17 cellular contexts compared by ENCODE assay signal in the genomic region with DNA sequence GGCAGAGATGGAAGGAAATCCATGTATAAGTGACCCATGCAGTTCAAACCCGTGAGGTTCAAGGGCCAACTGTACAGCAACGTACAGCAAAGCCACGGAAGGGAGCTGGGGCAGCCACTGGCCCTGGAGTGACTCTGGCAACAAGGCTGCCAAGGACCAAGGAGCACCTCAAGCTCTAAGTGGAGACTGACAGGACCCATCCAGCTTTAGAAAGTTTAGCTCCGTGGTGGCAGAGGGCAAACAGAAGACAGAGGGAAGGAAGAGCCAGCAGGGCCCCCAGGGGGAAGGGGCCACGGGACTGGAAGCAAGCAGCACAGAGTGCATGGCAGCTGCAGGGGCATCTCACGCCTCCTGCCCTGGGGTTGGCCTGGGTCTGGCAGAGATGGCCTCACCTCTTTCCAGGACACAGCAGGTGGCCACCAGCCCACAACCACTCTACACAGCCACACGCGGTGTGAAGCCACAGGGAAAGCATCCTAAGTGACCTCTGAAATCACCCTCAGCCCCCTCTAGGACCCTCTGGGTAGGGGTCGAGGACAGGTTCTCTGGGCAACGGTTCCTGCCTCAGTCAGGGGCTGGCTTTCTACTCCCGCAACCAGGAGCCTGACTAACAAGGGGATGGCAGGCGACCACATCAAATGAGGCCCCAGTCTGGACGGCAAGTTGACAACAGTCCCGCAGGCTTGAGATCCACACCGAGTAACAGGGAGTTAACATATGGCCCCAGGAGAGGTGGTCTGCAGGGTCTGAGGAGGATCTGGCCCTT. TPM values are rescaled to one million over a fixed set of nuclear protein-coding genes. Genes with fewer than 3 reads are reported as not detected.
DNase-seq lines count a peak whose midpoint lies in the region; FAIRE-seq and TF ChIP-seq lines count a peak whose summit lies in the region.
"Had no signal": no experiment of that assay in that cellular context is flagged by ENCODE, and none has a peak within 500 bp of the region (broad histone marks: within the 10 kb centered on the region; RNA-seq: fewer than 3 reads in every experiment).

No MANE protein-coding gene starts in this region.

- H3K4me3 Mint-ChIP-seq in CD4-positive, alpha-beta memory T cell, result peak overlapping the region in 4 of 8 donors; percentile 10 to 65 (median 54)

- H3K27ac ChIP-seq in CD4-positive, alpha-beta memory T cell (ENCODE audit: low read depth, low read length), result no peak overlapping the region
- H3K27ac ChIP-seq in HEK293 (ENCODE audit: extremely low read depth, low read depth, low read length), result no peak overlapping the region
- no peak overlapping the region for H3K27ac ChIP-seq in endothelial cell of umbilical vein (ENCODE audit: insufficient read depth, low read depth, low read length)
- H3K27ac ChIP-seq: GM23248, vagina had no signal

- H2AFZ ChIP-seq in endothelial cell of umbilical vein (ENCODE audit: low read depth, low read length), result no peak overlapping the region
- H2AFZ ChIP-seq: GM23248 had no signal

- DNase-seq in CD4-positive, alpha-beta memory T cell, result no peak
- DNase-seq in endothelial cell of umbilical vein (ENCODE audit: low read depth, low spot score), result no peak
- peak; percentile 58 for DNase-seq in posterior vena cava (ENCODE audit: low spot score)
- no peak for DNase-seq in NCI-H2227 (lab: John Stamatoyannopoulos, UW; ENCODE audit: unreplicated experiment)
- DNase-seq in NCI-H2107 treated with DMSO at 0.1 percent for 48 hours (lab: John Stamatoyannopoulos, UW; ENCODE audit: unreplicated experiment), result no peak
- DNase-seq in activated T-cell treated with anti-CD3 and anti-CD28 coated beads for 4 hours, result no peak
- DNase-seq: activated CD4-positive, alpha-beta T cell treated with anti-CD3 and anti-CD28 coated beads for 4 hours; activated T-cell treated with anti-CD3 and anti-CD28 coated beads, Interleukin-2, amount 50 U/mL, for 48 hours; amygdala; DMS53; GM23248; hypothalamus; NCI-H2171; stimulated activated naive CD8-positive, alpha-beta T cell treated with anti-CD3 and anti-CD28 coated beads, Interleukin-15, Interleukin-2, amounts not matched to agents 100 U/mL and 50 U/mL, for 24 hours had no signal

- H3K79me2 ChIP-seq in endothelial cell of umbilical vein (ENCODE audit: control insufficient read depth, insufficient read depth, low read length), result peaks cover 79% of the 10 kb centered on the region

- no peaks in the 10 kb centered on the region for H3K9me3 ChIP-seq in CD4-positive, alpha-beta memory T cell (ENCODE audit: control insufficient read depth in 1 of 2, low read length in 2 of 2)
- H3K9me3 ChIP-seq in HEK293 (ENCODE audit: control insufficient read depth, insufficient read depth, low read depth, low read length), result no peaks in the 10 kb centered on the region
- H3K9me3 ChIP-seq in endothelial cell of umbilical vein (replicated peaks; ENCODE audit: control insufficient read depth, insufficient read depth, low read length), result no peaks in the 10 kb centered on the region
- H3K9me3 ChIP-seq: vagina had no signal

- H3K9me1 ChIP-seq in endothelial cell of umbilical vein (replicated peaks; ENCODE audit: control insufficient read depth, extremely low read depth, insufficient read depth, low read length), result no peaks in the 10 kb centered on the region

- dilution Hi-C loops in endothelial cell of umbilical vein (cut with MboI; ENCODE audit: extremely low pct_ligation_motif_present, low sequenced_read_pairs), result no loop called here

- no peaks in the 10 kb centered on the region for H4K20me1 ChIP-seq in endothelial cell of umbilical vein (replicated peaks; ENCODE audit: control insufficient read depth, extremely low read depth, insufficient read depth, low read length)

- no peak overlapping the region for H3K4me3 ChIP-seq in CD4-positive, alpha-beta memory T cell (ENCODE audit: low read length in 2 of 2)
- H3K4me3 ChIP-seq in HEK293 (ENCODE audit: low read depth, low read length) (no peak overlapping the region), endothelial cell of umbilical vein (replicated peaks in 1 of 3; ENCODE audit: insufficient read depth in 1 of 3, low read depth in 1 of 3, low read length in 3 of 3) (no peak overlapping the region)
- H3K4me3 ChIP-seq: GM23248 had no signal

- no peaks in the 10 kb centered on the region for H3K9me3 Mint-ChIP-seq in CD4-positive, alpha-beta memory T cell

- peaks cover 11 to 19% of the 10 kb centered on the region in 2 donors for H3K36me3 Mint-ChIP-seq in CD4-positive, alpha-beta memory T cell

- peak overlapping the region; percentile 88 for H3K4me2 ChIP-seq in endothelial cell of umbilical vein (ENCODE audit: insufficient read depth, low read length)

- peak overlapping the region in 4 of 7 donors; percentile 11 to 81 (median 68) for H3K27ac Mint-ChIP-seq in CD4-positive, alpha-beta memory T cell

- TF ChIP-seq CTCF in HEK293 (tag by site-specific recombination; IDR thresholded peaks at IDR 0.05) (no peak), endothelial cell of umbilical vein (IDR thresholded peaks at IDR 0.05; ENCODE audit: extremely low read depth in 1 of 2, insufficient read depth in 1 of 2, low read depth in 1 of 2, low read length in 2 of 2) (no peak)

- no peaks in the 10 kb centered on the region for H3K27me3 ChIP-seq in CD4-positive, alpha-beta memory T cell (ENCODE audit: insufficient read depth, low read length)
- H3K27me3 ChIP-seq in endothelial cell of umbilical vein (ENCODE audit: control insufficient read depth in 2 of 2, insufficient read depth in 2 of 2, low read length in 2 of 2), result no peaks in the 10 kb centered on the region
- H3K27me3 ChIP-seq: vagina had no signal

- no peak for TF ChIP-seq POLR2A in endothelial cell of umbilical vein (IDR thresholded peaks at IDR 0.05; ENCODE audit: low read depth, low read length)

- no TSS peak for BruUV-seq in endothelial cell of umbilical vein (replicated peaks; lab: Mats Ljungman, UMichigan)

- H3K4me1 Mint-ChIP-seq in CD4-positive, alpha-beta memory T cell, result peaks cover 46 to 76% (median 61%) of the 10 kb centered on the region in 4 donors

- peaks cover 43% of the 10 kb centered on the region for H3K4me1 ChIP-seq in CD4-positive, alpha-beta memory T cell (ENCODE audit: insufficient read depth, low read length)
- no peaks in the 10 kb centered on the region for H3K4me1 ChIP-seq in HEK293 (ENCODE audit: control insufficient read depth, insufficient read depth, low read length)
- H3K4me1 ChIP-seq in endothelial cell of umbilical vein (ENCODE audit: control insufficient read depth, extremely low read depth, insufficient read depth, low read length), result peaks cover 37% of the 10 kb centered on the region

- FAIRE-seq in endothelial cell of umbilical vein (lab: Jason Lieb, UNC), result no peak
- FAIRE-seq: colon had no signal

- CTCF ChIA-PET in CD4-positive, alpha-beta memory T cell (lab: Charles Lee; ENCODE audit: partially characterized antibody), result no interaction called here
- CTCF ChIA-PET in HEK293 (lab: Yijun Ruan, JAX) (no interaction called here), endothelial cell of umbilical vein (lab: Charles Lee) (interaction anchor here (1.0 kb wide), 1 partner anchor 31 kb away, joined by 4 read pairs; no protein-coding TSS in a partner anchor)

- no peaks in the 10 kb centered on the region for H3K36me3 ChIP-seq in CD4-positive, alpha-beta memory T cell (ENCODE audit: insufficient read depth, low read length)
- H3K36me3 ChIP-seq in HEK293 (ENCODE audit: control insufficient read depth in 2 of 2, insufficient read depth in 1 of 2, low read length in 2 of 2) (peaks cover 0 to 31% of the 10 kb centered on the region in 2 experiments; a peak in 2 of 3 replicates), endothelial cell of umbilical vein (ENCODE audit: control insufficient read depth in 2 of 2, extremely low read depth in 1 of 2, insufficient read depth in 2 of 2, low read length in 2 of 2) (no peaks in the 10 kb centered on the region)
- H3K36me3 ChIP-seq: vagina had no signal

- H3K9ac ChIP-seq in endothelial cell of umbilical vein (replicated peaks; ENCODE audit: extremely low read depth, insufficient read depth, low read length), result no peak overlapping the region
- H3K9ac ChIP-seq: GM23248 had no signal

- H3K27me3 Mint-ChIP-seq in CD4-positive, alpha-beta memory T cell, result no peaks in the 10 kb centered on the region

- POLR2A ChIA-PET in CD4-positive, alpha-beta memory T cell (lab: Charles Lee; ENCODE audit: partially characterized antibody), result no interaction called here
- POLR2A ChIA-PET in HEK293 (lab: Yijun Ruan, JAX) (no interaction called here), endothelial cell of umbilical vein (lab: Charles Lee) (no interaction called here)

- intact Hi-C loops in CD4-positive, alpha-beta memory T cell (cut with micrococcal nuclease), result no loop called here
- intact Hi-C loops in endothelial cell of umbilical vein (cut with micrococcal nuclease), result loop anchor here (5.0 to 10.0 kb wide), 2 partner anchors 46 to 146 kb away; partner anchors contain the start of gene PLPP2
- intact Hi-C loops in posterior vena cava (cut with DNase I), result no loop called here

TF ChIP-seq in endothelial cell of umbilical vein, 7 proteins besides CTCF, POLR2A, EP300 and RAD21 (continues in another document):
- no peak for TF ChIP-seq JUN (IDR thresholded peaks at IDR 0.05; ENCODE audit: borderline replicate concordance, insufficient read depth, insufficient read length, low read depth)

RNA-seq across cellular contexts. Expression of gene MIER2, which starts 3.8 kb away (rescaled TPM):
- 10 to 100 TPM; 17.5 to 18.2 TPM for total RNA-seq in CD4-positive, alpha-beta memory T cell
- polyA plus RNA-seq in CD4-positive, alpha-beta memory T cell, result 1 to 10 TPM; 1.1 to 7.8 TPM
- 41.7 and 44.9 TPM in 2 replicates for total RNA-seq in endothelial cell of umbilical vein
- 20.3 and 26.8 TPM in 2 replicates for polyA plus RNA-seq in endothelial cell of umbilical vein
- polyA plus RNA-seq in endothelial cell of umbilical vein (2011; cell fraction: cytosol; rRNA removed), result 17.4 and 20.3 TPM in 2 replicates
- polyA plus RNA-seq in endothelial cell of umbilical vein (2011; cell fraction: nucleus; rRNA removed), result 54.6 and 69.8 TPM in 2 replicates
- polyA plus RNA-seq in endothelial cell of umbilical vein (2012), result 44.8 and 55.7 TPM in 2 replicates
- polyA minus RNA-seq in endothelial cell of umbilical vein, result 70.1 and 74.1 TPM in 2 replicates
- 7.3 TPM for polyA minus RNA-seq in endothelial cell of umbilical vein (2011; cell fraction: cytosol; rRNA and poly(A)+ RNA removed)
- polyA minus RNA-seq in endothelial cell of umbilical vein (2011; cell fraction: nucleus; rRNA and poly(A)+ RNA removed), result 35.1 and 41.4 TPM in 2 replicates
- 10 to 100 TPM; 18.8 to 25.3 TPM for total RNA-seq in posterior vena cava

RNA-seq across cellular contexts. Expression of gene PLPP2, which starts 49.6 kb away (rescaled TPM):
- total RNA-seq in CD4-positive, alpha-beta memory T cell, result under 1 TPM; 0.44 to 0.70 TPM
- polyA plus RNA-seq in CD4-positive, alpha-beta memory T cell, result 1 to 10 TPM in 1 of 2 donors, not detected in 1; 1.3 TPM
- total RNA-seq in endothelial cell of umbilical vein (12.0 and 27.9 TPM in 2 replicates), posterior vena cava (1 to 10 TPM in 1 of 2 donors, under 1 TPM in 1; 0.83 to 4.5 TPM)
- polyA plus RNA-seq in endothelial cell of umbilical vein, result 34.3 and 36.3 TPM in 2 replicates
- 14.9 and 16.5 TPM in 2 replicates for polyA plus RNA-seq in endothelial cell of umbilical vein (2011; cell fraction: cytosol; rRNA removed)
- polyA plus RNA-seq in endothelial cell of umbilical vein (2011; cell fraction: nucleus; rRNA removed), result 14.2 and 15.9 TPM in 2 replicates
- 26.4 and 44.4 TPM in 2 replicates for polyA plus RNA-seq in endothelial cell of umbilical vein (2012)
- polyA minus RNA-seq in endothelial cell of umbilical vein, result 21.9 and 26.1 TPM in 2 replicates
- polyA minus RNA-seq in endothelial cell of umbilical vein (2011; cell fraction: cytosol; rRNA and poly(A)+ RNA removed), result 40.7 TPM
- polyA minus RNA-seq in endothelial cell of umbilical vein (2011; cell fraction: nucleus; rRNA and poly(A)+ RNA removed), result 2.3 and 5.0 TPM in 2 replicates
